In the genomic region with DNA sequence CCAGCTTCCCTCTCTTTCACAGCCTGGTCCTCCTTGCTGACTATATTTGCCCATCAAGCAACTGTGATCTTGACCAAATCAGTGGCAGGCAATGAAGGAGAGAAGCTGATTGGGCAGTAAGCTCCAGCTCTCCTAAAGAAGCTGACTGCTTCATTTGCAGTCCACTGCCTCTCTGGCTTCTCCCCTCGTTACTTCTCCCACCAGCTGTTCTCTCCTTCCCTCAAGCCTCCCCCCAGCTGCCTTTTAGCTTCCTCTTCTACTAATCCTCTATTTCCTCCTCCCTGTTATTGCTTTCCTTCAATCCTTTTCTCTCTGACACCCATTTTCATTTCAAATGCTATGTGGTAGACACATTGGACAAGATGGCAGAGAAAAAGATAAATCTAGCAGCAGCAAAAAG, we compare ENCODE assay signal across 26 cellular contexts.
"Had no signal": no experiment of that assay in that cellular context is flagged by ENCODE, and none has a peak within 500 bp of the region (broad histone marks: within the 10 kb centered on the region; RNA-seq: fewer than 3 reads in every experiment).

No MANE protein-coding gene starts in this region.

- ATAC-seq: gastroesophageal sphincter; heart left ventricle; left lobe of liver; mucosa of descending colon; sciatic nerve; stimulated activated effector memory CD8-positive, alpha-beta T cell treated with anti-CD3 and anti-CD28 coated beads, Interleukin-12 subunit alpha, Interleukin-12 subunit beta, amount 100 ng/mL, for 72 hours had no signal

- H3K36me3 ChIP-seq: esophagus muscularis mucosa, gastroesophageal sphincter, heart left ventricle, neural progenitor cell, stomach, thyroid gland, upper lobe of left lung had no signal

- H3K4me1 ChIP-seq: foreskin keratinocyte, gastroesophageal sphincter, heart left ventricle, neural progenitor cell, parathyroid adenoma, stomach, thyroid gland, upper lobe of left lung had no signal

- H3K27me3 ChIP-seq: esophagus muscularis mucosa, foreskin keratinocyte, gastroesophageal sphincter, hepatocyte, neural progenitor cell, stomach, thyroid gland, upper lobe of left lung had no signal

- H3K9me3 Mint-ChIP-seq: naive B cell, nephron had no signal

- H3K27ac ChIP-seq: coronary artery, esophagus muscularis mucosa, foreskin keratinocyte, gastroesophageal sphincter, heart left ventricle, hepatocyte, neural progenitor cell, parathyroid adenoma, stomach, thyroid gland, upper lobe of left lung had no signal

- DNase-seq: dermis blood vessel endothelial cell; effector memory CD4-positive, alpha-beta T cell; foreskin keratinocyte; heart left ventricle; kidney; mucosa of descending colon; naive B cell; stimulated activated CD4-positive, alpha-beta T cell treated with anti-CD3 and anti-CD28 coated beads, Interleukin-2, amount 100 ng/mL, for 24 hours; stimulated activated CD4-positive, alpha-beta T cell treated with anti-CD3 and anti-CD28 coated beads, Interleukin-4, amount 100 ng/mL, for 24 hours; stimulated activated naive CD4-positive, alpha-beta T cell treated with Interleukin-2 at 50 U/mL for 16 hours; stomach; thyroid gland; upper lobe of left lung had no signal

- H3K9me3 ChIP-seq: esophagus muscularis mucosa, gastroesophageal sphincter, heart left ventricle, mucosa of descending colon, stomach, thyroid gland, upper lobe of left lung had no signal

- H3K4me2 ChIP-seq: hepatocyte, neural progenitor cell had no signal

- H2AFZ ChIP-seq: hepatocyte, neural progenitor cell, parathyroid adenoma had no signal

- H3K27me3 Mint-ChIP-seq: progenitor cell of endocrine pancreas had no signal

- H3K79me2 ChIP-seq: hepatocyte, parathyroid adenoma had no signal

- H3K4me3 ChIP-seq: coronary artery, esophagus muscularis mucosa, gastroesophageal sphincter, heart left ventricle, hepatocyte, lung, mucosa of descending colon, neural progenitor cell, stomach, thyroid gland, upper lobe of left lung had no signal

- H3K4me1 Mint-ChIP-seq: memory B cell; naive B cell; stimulated activated effector memory CD8-positive, alpha-beta T cell treated with anti-CD3 and anti-CD28 coated beads, Interleukin-12 subunit alpha, Interleukin-12 subunit beta, amount 100 ng/mL, for 72 hours had no signal

- H3K36me3 Mint-ChIP-seq: memory B cell; naive B cell; neural progenitor cell; stimulated activated effector memory CD8-positive, alpha-beta T cell treated with anti-CD3 and anti-CD28 coated beads, Interleukin-12 subunit alpha, Interleukin-12 subunit beta, amount 100 ng/mL, for 72 hours had no signal

- H3K27ac Mint-ChIP-seq: memory B cell; nephron; neural progenitor cell; progenitor cell of endocrine pancreas; stimulated activated effector memory CD8-positive, alpha-beta T cell treated with anti-CD3 and anti-CD28 coated beads, Interleukin-12 subunit alpha, Interleukin-12 subunit beta, amount 100 ng/mL, for 72 hours had no signal

- H3K9ac ChIP-seq: neural progenitor cell, parathyroid adenoma had no signal

- H3K4me3 Mint-ChIP-seq: memory B cell; naive B cell; nephron; neural progenitor cell; stimulated activated effector memory CD8-positive, alpha-beta T cell treated with anti-CD3 and anti-CD28 coated beads, Interleukin-12 subunit alpha, Interleukin-12 subunit beta, amount 100 ng/mL, for 72 hours had no signal
